ENCODE assay signal across 23 cellular contexts in genomic region chr14:59677771-59678211, GRCh38.
DNase-seq lines count a peak whose midpoint lies in the region; ATAC-seq and TF ChIP-seq lines count a peak whose summit lies in the region.
"Had no signal": no experiment of that assay in that cellular context is flagged by ENCODE, and none has a peak within 500 bp of the region (broad histone marks: within the 10 kb centered on the region; RNA-seq: fewer than 3 reads in every experiment).

No MANE protein-coding gene starts in this region.

- no peak overlapping the region for H4K5ac ChIP-seq in IMR-90 (ENCODE audit: low read depth, low read length)

- no peaks in the 10 kb centered on the region for H3K79me1 ChIP-seq in IMR-90 (ENCODE audit: low read depth in 1 of 2, low read length in 2 of 2)

- peaks cover 5% of the 10 kb centered on the region for H3K9me3 Mint-ChIP-seq in neural progenitor cell
- H3K9me3 Mint-ChIP-seq in stimulated activated naive B cell treated with anti-CD40 and anti-IgM and Interleukin-4, amounts not matched to agents 10 μg/mL and 1 μg/mL and 100 μg/mL, for 72 hours: peaks cover 12 to 13% of the 10 kb centered on the region in 2 donors

- no peak for TF ChIP-seq CTCF in AG04449 (IDR thresholded peaks at IDR 0.05; ENCODE audit: insufficient read depth, low read length, missing control alignments)
- TF ChIP-seq CTCF in IMR-90 (conservative IDR thresholded peaks at IDR 0.05; ENCODE audit: low read depth, low read length): no peak
- TF ChIP-seq CTCF in coronary artery (IDR thresholded peaks at IDR 0.05): no peak
- TF ChIP-seq CTCF in neural progenitor cell (IDR thresholded peaks at IDR 0.05): no peak
- TF ChIP-seq CTCF in left ventricle myocardium inferior (IDR thresholded peaks at IDR 0.05; ENCODE audit: borderline replicate concordance): no peak

- no peak overlapping the region for H3K27ac ChIP-seq in IMR-90 (ENCODE audit: insufficient read depth, low read length)
- peak overlapping the region; percentile 66 to 89 for H3K27ac ChIP-seq in coronary artery
- no peak overlapping the region for H3K27ac ChIP-seq in neural progenitor cell
- H3K27ac ChIP-seq in left ventricle myocardium inferior (replicated peaks): no peak overlapping the region
- H3K27ac ChIP-seq: foreskin keratinocyte, HL-60, spleen had no signal

- no peak overlapping the region for H4K8ac ChIP-seq in IMR-90 (ENCODE audit: low read depth in 2 of 2, low read length in 2 of 2)

- H2BK120ac ChIP-seq in IMR-90 (ENCODE audit: low read depth, low read length): no peak overlapping the region

- no peaks in the 10 kb centered on the region for H3K79me2 ChIP-seq in neural progenitor cell (ENCODE audit: low read depth)

- H3K27me3 Mint-ChIP-seq in neural progenitor cell (ENCODE audit: insufficient read depth, low read depth): no peaks in the 10 kb centered on the region
- H3K27me3 Mint-ChIP-seq in stimulated activated naive B cell treated with anti-CD40 and anti-IgM and Interleukin-4, amounts not matched to agents 10 μg/mL and 1 μg/mL and 100 μg/mL, for 72 hours: peaks cover 7 to 16% of the 10 kb centered on the region in 2 donors

- TF ChIP-seq RAD21 in IMR-90 (IDR thresholded peaks at IDR 0.05; ENCODE audit: low read length): no peak

- in situ Hi-C loops in IMR-90 (cut with MboI; ENCODE audit: low sequenced_read_pairs): no loop called here

- peak overlapping the region; percentile 93 for H3K27ac Mint-ChIP-seq in neural progenitor cell
- H3K27ac Mint-ChIP-seq in stimulated activated naive B cell treated with anti-CD40 and anti-IgM and Interleukin-4, amounts not matched to agents 10 μg/mL and 1 μg/mL and 100 μg/mL, for 72 hours: no peak overlapping the region
- H3K27ac Mint-ChIP-seq: activated CD8-positive, alpha-beta T cell treated with anti-CD3 and anti-CD28 coated beads for 36 hours; activated naive CD8-positive, alpha-beta T cell treated with anti-CD3 and anti-CD28 coated beads for 36 hours; activated T-cell treated with anti-CD3 and anti-CD28 coated beads, Interleukin-2, amount 50 U/mL, for 72 hours had no signal

- no peak overlapping the region for H3K56ac ChIP-seq in IMR-90 (ENCODE audit: extremely low read depth, insufficient read depth, low read length)

- no peak overlapping the region for H3K14ac ChIP-seq in IMR-90 (replicated peaks; ENCODE audit: low read depth, low read length)

- H3K18ac ChIP-seq in IMR-90 (ENCODE audit: low read depth, low read length): no peak overlapping the region

- POLR2A ChIA-PET in AG04449 (lab: Yijun Ruan, JAX): no interaction called here
- POLR2A ChIA-PET in IMR-90 (lab: Charles Lee; ENCODE audit: unreplicated experiment): no interaction called here

- no peak overlapping the region for H2BK20ac ChIP-seq in IMR-90 (ENCODE audit: low read depth, low read length)

- H2BK15ac ChIP-seq in IMR-90 (ENCODE audit: low read depth, low read length): no peak overlapping the region

- DNase-seq in AG04449 (ENCODE audit: low read depth, low spot score) (peak; percentile 49), IMR-90 (peak; percentile 20), coronary artery (ENCODE audit: low spot score) (peak; percentile 78), neural progenitor cell (ENCODE audit: low spot score) (no peak), T1000 (lab: John Stamatoyannopoulos, UW) (no peak), left ventricle myocardium inferior (no peak)
- no peak for DNase-seq in stimulated activated naive B cell treated with anti-CD40 and anti-IgM and Interleukin-4, amounts not matched to agents 10 μg/mL and 1 μg/mL and 100 μg/mL, for 72 hours
- no peak for DNase-seq in activated CD8-positive, alpha-beta memory T cell treated with anti-CD3 and anti-CD28 coated beads for 24 hours
- DNase-seq: 8988T; activated CD8-positive, alpha-beta T cell treated with anti-CD3 and anti-CD28 coated beads for 36 hours; activated naive CD8-positive, alpha-beta T cell treated with anti-CD3 and anti-CD28 coated beads for 36 hours; activated T-cell treated with anti-CD3 and anti-CD28 coated beads, Interleukin-2, amount 50 U/mL, for 72 hours; central memory CD4-positive, alpha-beta T cell; DMS79; foreskin keratinocyte; KG1; NCI-H1436; NCI-H2227 treated with DMSO at 0.1 percent for 48 hours; RPMI8226; spleen; SW 1271 had no signal

- peak; percentile 69 for ATAC-seq in IMR-90 (ENCODE audit: low read depth)
- ATAC-seq in stimulated activated naive B cell treated with anti-CD40 and anti-IgM and Interleukin-4, amounts not matched to agents 10 μg/mL and 1 μg/mL and 100 μg/mL, for 72 hours (replicated peaks): no peak
- ATAC-seq: activated CD8-positive, alpha-beta T cell treated with anti-CD3 and anti-CD28 coated beads for 36 hours; activated T-cell treated with anti-CD3 and anti-CD28 coated beads, Interleukin-2, amount 50 U/mL, for 72 hours; foreskin keratinocyte; left lobe of liver had no signal

- no peak overlapping the region for H2AK9ac ChIP-seq in IMR-90 (replicated peaks; ENCODE audit: low read depth, low read length, poor library complexity)

- H3K36me3 Mint-ChIP-seq in neural progenitor cell: no peaks in the 10 kb centered on the region
- H3K36me3 Mint-ChIP-seq in stimulated activated naive B cell treated with anti-CD40 and anti-IgM and Interleukin-4, amounts not matched to agents 10 μg/mL and 1 μg/mL and 100 μg/mL, for 72 hours: no peaks in the 10 kb centered on the region
- H3K36me3 Mint-ChIP-seq: activated naive CD8-positive, alpha-beta T cell treated with anti-CD3 and anti-CD28 coated beads for 36 hours had no signal

- no peak overlapping the region for H3K23ac ChIP-seq in IMR-90 (ENCODE audit: low read depth, low read length)

- H4K20me1 ChIP-seq in IMR-90 (ENCODE audit: insufficient read depth, low read length) (no peaks in the 10 kb centered on the region), neural progenitor cell (ENCODE audit: low read depth) (no peaks in the 10 kb centered on the region)

- CTCF ChIA-PET in AG04449 (lab: Yijun Ruan, JAX): interaction anchor here (0.6 to 3.3 kb wide), 4 partner anchors 11 to 45 kb away, joined by 3 to 11 read pairs (median 4); no protein-coding TSS in a partner anchor
- CTCF ChIA-PET in IMR-90 (lab: Yijun Ruan, JAX): no interaction called here

- H3K9ac ChIP-seq in IMR-90 (ENCODE audit: low read depth, low read length) (no peak overlapping the region), neural progenitor cell (no peak overlapping the region)

- BruUV-seq in IMR-90 (replicated peaks; lab: Mats Ljungman, UMichigan): no TSS peak

- no peak overlapping the region for H2BK5ac ChIP-seq in IMR-90 (ENCODE audit: low read depth, low read length, poor library complexity, severe bottlenecking)

- H4K91ac ChIP-seq in IMR-90 (ENCODE audit: insufficient read depth, low read depth, low read length): no peak overlapping the region

- H3K4ac ChIP-seq in IMR-90 (ENCODE audit: low read depth, low read length): no peak overlapping the region

- H3K4me1 Mint-ChIP-seq in neural progenitor cell: peaks cover 25% of the 10 kb centered on the region
- no peaks in the 10 kb centered on the region for H3K4me1 Mint-ChIP-seq in stimulated activated naive B cell treated with anti-CD40 and anti-IgM and Interleukin-4, amounts not matched to agents 10 μg/mL and 1 μg/mL and 100 μg/mL, for 72 hours
- H3K4me1 Mint-ChIP-seq: activated naive CD8-positive, alpha-beta T cell treated with anti-CD3 and anti-CD28 coated beads for 36 hours had no signal

- no peaks in the 10 kb centered on the region for H3K9me1 ChIP-seq in IMR-90 (ENCODE audit: insufficient read depth, low read length)

- no peak for TF ChIP-seq POLR2A in IMR-90 (IDR thresholded peaks at IDR 0.05; ENCODE audit: low read depth, low read length)

- dilution Hi-C loops in IMR-90 (cut with HindIII; ENCODE audit: low sequenced_read_pairs, unreplicated experiment): no loop called here

- H3K4me1 ChIP-seq in IMR-90 (ENCODE audit: control insufficient read depth, insufficient read depth, low read length): no peaks in the 10 kb centered on the region
- H3K4me1 ChIP-seq in neural progenitor cell: peaks cover 12% of the 10 kb centered on the region
- no peaks in the 10 kb centered on the region for H3K4me1 ChIP-seq in left ventricle myocardium inferior
- H3K4me1 ChIP-seq: foreskin keratinocyte, spleen had no signal

- H3K4me3 ChIP-seq in AG04449 (ENCODE audit: low read depth, low read length): no peak overlapping the region
- no peak overlapping the region for H3K4me3 ChIP-seq in IMR-90 (ENCODE audit: insufficient read depth, low read depth, low read length)
- H3K4me3 ChIP-seq in coronary artery: no peak overlapping the region
- no peak overlapping the region for H3K4me3 ChIP-seq in neural progenitor cell
- no peak overlapping the region for H3K4me3 ChIP-seq in left ventricle myocardium inferior
- H3K4me3 ChIP-seq: spleen had no signal

- H3K36me3 ChIP-seq in IMR-90 (ENCODE audit: control insufficient read depth, insufficient read depth, low read length): no peaks in the 10 kb centered on the region
- H3K36me3 ChIP-seq in neural progenitor cell: no peaks in the 10 kb centered on the region
- H3K36me3 ChIP-seq in left ventricle myocardium inferior: no peaks in the 10 kb centered on the region
- H3K36me3 ChIP-seq: spleen had no signal

- intact Hi-C loops in IMR-90 (cut with micrococcal nuclease): no loop called here
- intact Hi-C loops in left ventricle myocardium inferior (cut with micrococcal nuclease): no loop called here

- H3F3A ChIP-seq in neural progenitor cell (ENCODE audit: low read depth): peaks cover 3% of the 10 kb centered on the region

- no peak overlapping the region for H2AFZ ChIP-seq in IMR-90 (replicated peaks; ENCODE audit: low read length, poor library complexity)
- H2AFZ ChIP-seq in neural progenitor cell (replicated peaks): no peak overlapping the region

- WGBS in IMR-90 (ENCODE audit: extremely low coverage in 2 of 2, insufficient read length in 1 of 2), 2 experiments: no CpG with 5 or more reads among the region's 2 CpGs

- no peaks in the 10 kb centered on the region for H3K27me3 ChIP-seq in IMR-90 (ENCODE audit: control insufficient read depth, insufficient read depth, low read length)
- no peaks in the 10 kb centered on the region for H3K27me3 ChIP-seq in neural progenitor cell
- no peaks in the 10 kb centered on the region for H3K27me3 ChIP-seq in left ventricle myocardium inferior (ENCODE audit: low read depth)
- H3K27me3 ChIP-seq: spleen had no signal

- H3K4me2 ChIP-seq in IMR-90 (ENCODE audit: low read depth, low read length) (no peak overlapping the region), neural progenitor cell (no peak overlapping the region)

- H3K9me3 ChIP-seq in IMR-90 (ENCODE audit: control insufficient read depth, insufficient read depth, low read length): no peaks in the 10 kb centered on the region
- no peaks in the 10 kb centered on the region for H3K9me3 ChIP-seq in neural progenitor cell (ENCODE audit: low read depth)
- no peaks in the 10 kb centered on the region for H3K9me3 ChIP-seq in left ventricle myocardium inferior (replicated peaks)

- H2AK5ac ChIP-seq in IMR-90 (ENCODE audit: low read depth, low read length): no peak overlapping the region

- H3K4me3 Mint-ChIP-seq in neural progenitor cell: no peak overlapping the region
- H3K4me3 Mint-ChIP-seq in stimulated activated naive B cell treated with anti-CD40 and anti-IgM and Interleukin-4, amounts not matched to agents 10 μg/mL and 1 μg/mL and 100 μg/mL, for 72 hours: no peak overlapping the region
- H3K4me3 Mint-ChIP-seq: activated CD8-positive, alpha-beta T cell treated with anti-CD3 and anti-CD28 coated beads for 36 hours; activated naive CD8-positive, alpha-beta T cell treated with anti-CD3 and anti-CD28 coated beads for 36 hours; activated T-cell treated with anti-CD3 and anti-CD28 coated beads, Interleukin-2, amount 50 U/mL, for 72 hours had no signal

Comparison
In these comparisons a context has a peak if more than half of its experiments do, and no peak if none do; other contexts are left out.
1. DNase-seq: peak in AG04449 (single experiment), IMR-90 (single experiment) and coronary artery (single experiment); none in neural progenitor cell (single experiment), T1000 (single experiment), left ventricle myocardium inferior (single experiment), stimulated activated naive B cell treated with anti-CD40 and anti-IgM and Interleukin-4, amounts not matched to agents 10 μg/mL and 1 μg/mL and 100 μg/mL, for 72 hours (single experiment) and activated CD8-positive, alpha-beta memory T cell treated with anti-CD3 and anti-CD28 coated beads for 24 hours (single experiment).
2. H3K27ac ChIP-seq: peak in coronary artery (2 of 2); none in IMR-90 (single experiment), neural progenitor cell (single experiment) and left ventricle myocardium inferior (single experiment).